23 cellular contexts compared by ENCODE assay signal in genomic region chr10:130509881-130510689, GRCh38.
"Had no signal": no experiment of that assay in that cellular context is flagged by ENCODE, and none has a peak within 500 bp of the region (broad histone marks: within the 10 kb centered on the region; RNA-seq: fewer than 3 reads in every experiment).

No MANE protein-coding gene starts in this region.

- DNase-seq: KBM-7, MV-4-11, NCI-H1048, NCI-H1417, NCI-H1436 treated with DMSO at 0.1 percent for 48 hours, NCI-H1694 treated with DMSO at 0.1 percent for 48 hours, NCI-H1930, NCI-H2081, NCI-H2107, NCI-H2171, NCI-H226, NCI-H446, NCI-H510A, NCI-H524 treated with DMSO at 0.1 percent for 48 hours, NCI-H69, NCI-H774, PC-3, Right ventricle myocardium superior, SIG-M5 had no signal

- H3K4me1 ChIP-seq: SJSA1 had no signal

- H3K4me3 ChIP-seq: SJSA1, SK-N-MC had no signal

- H3K36me3 ChIP-seq: SJSA1 had no signal

- ATAC-seq: Panc1, PC-3 had no signal

- H3K27ac ChIP-seq: HL-60, SJSA1, SK-N-MC had no signal

- H3K27me3 ChIP-seq: SJSA1 had no signal

- H3K9me3 ChIP-seq: SJSA1 had no signal
